ENCODE assay signal across 1 cellular context in genomic region chr20:48126227-48126740, GRCh38.
TF ChIP-seq lines count a peak whose summit lies in the region.

No MANE protein-coding gene starts in this region.

TF ChIP-seq in HepG2, 621 proteins besides CTCF, POLR2A, EP300 and RAD21 (continued from another document and continues in another):
- no peak for TF ChIP-seq SKIL (CRISPR knock-in tag; IDR thresholded peaks at IDR 0.05; ENCODE audit: borderline replicate concordance)
- no peak for TF ChIP-seq GZF1 (CRISPR knock-in tag; IDR thresholded peaks at IDR 0.05)
- TF ChIP-seq MED1 (CRISPR knock-in tag; IDR thresholded peaks at IDR 0.05): peak; percentile 79
- TF ChIP-seq ELF3 (CRISPR knock-in tag; IDR thresholded peaks at IDR 0.05): peak; percentile 68
- no peak for TF ChIP-seq REXO4 (CRISPR knock-in tag; IDR thresholded peaks at IDR 0.05; ENCODE audit: borderline replicate concordance)
- 0 out of 2 replicates have a peak, but pooled peaks have one; percentile 41 for TF ChIP-seq ATF1 (CRISPR knock-in tag; IDR thresholded peaks at IDR 0.05)
- TF ChIP-seq ZNF639 (CRISPR knock-in tag; conservative IDR thresholded peaks at IDR 0.05): no peak
- no peak for TF ChIP-seq POGK (CRISPR knock-in tag; conservative IDR thresholded peaks at IDR 0.05)
- 0 out of 2 replicates have a peak, but pooled peaks have one; percentile 50 for TF ChIP-seq ZNF761 (CRISPR knock-in tag; conservative IDR thresholded peaks at IDR 0.05)
- TF ChIP-seq HOXA3 (CRISPR knock-in tag; IDR thresholded peaks at IDR 0.05): peak; percentile 78
- TF ChIP-seq POLR2AphosphoS2 (IDR thresholded peaks at IDR 0.05; ENCODE audit: low read depth, low read length): no peak
- TF ChIP-seq ZMYM4 (CRISPR knock-in tag; IDR thresholded peaks at IDR 0.05): peak; percentile 53; the same call in 1 of the 2 replicates
- no peak for TF ChIP-seq PLSCR1 (CRISPR knock-in tag; IDR thresholded peaks at IDR 0.05; ENCODE audit: borderline replicate concordance)
- no peak for TF ChIP-seq DDIT3 (CRISPR knock-in tag; IDR thresholded peaks at IDR 0.05)
- no peak for TF ChIP-seq MLLT10 (CRISPR knock-in tag; IDR thresholded peaks at IDR 0.05)
- TF ChIP-seq ZNF7 (CRISPR knock-in tag; IDR thresholded peaks at IDR 0.05): no peak
- TF ChIP-seq ZNF546 (CRISPR knock-in tag; conservative IDR thresholded peaks at IDR 0.05): no peak
- no peak for TF ChIP-seq SOX6 (IDR thresholded peaks at IDR 0.05)
- TF ChIP-seq SOX6 (CRISPR knock-in tag; IDR thresholded peaks at IDR 0.05): no peak; the same call in none of the 2 replicates
- TF ChIP-seq, protein P1, sequence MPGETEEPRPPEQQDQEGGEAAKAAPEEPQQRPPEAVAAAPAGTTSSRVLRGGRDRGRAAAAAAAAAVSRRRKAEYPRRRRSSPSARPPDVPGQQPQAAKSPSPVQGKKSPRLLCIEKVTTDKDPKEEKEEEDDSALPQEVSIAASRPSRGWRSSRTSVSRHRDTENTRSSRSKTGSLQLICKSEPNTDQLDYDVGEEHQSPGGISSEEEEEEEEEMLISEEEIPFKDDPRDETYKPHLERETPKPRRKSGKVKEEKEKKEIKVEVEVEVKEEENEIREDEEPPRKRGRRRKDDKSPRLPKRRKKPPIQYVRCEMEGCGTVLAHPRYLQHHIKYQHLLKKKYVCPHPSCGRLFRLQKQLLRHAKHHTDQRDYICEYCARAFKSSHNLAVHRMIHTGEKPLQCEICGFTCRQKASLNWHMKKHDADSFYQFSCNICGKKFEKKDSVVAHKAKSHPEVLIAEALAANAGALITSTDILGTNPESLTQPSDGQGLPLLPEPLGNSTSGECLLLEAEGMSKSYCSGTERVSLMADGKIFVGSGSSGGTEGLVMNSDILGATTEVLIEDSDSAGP (CRISPR knock-in tag; IDR thresholded peaks at IDR 0.05; ENCODE audit: borderline replicate concordance): peak; percentile 71
- 0 out of 2 replicates have a peak, but pooled peaks have one; percentile 59 for TF ChIP-seq TRIM24 (CRISPR knock-in tag; IDR thresholded peaks at IDR 0.05)
- TF ChIP-seq ARNTL (CRISPR knock-in tag; IDR thresholded peaks at IDR 0.05): peak; percentile 64
- TF ChIP-seq YY1 (IDR thresholded peaks at IDR 0.05; ENCODE audit: insufficient read depth, insufficient replicate concordance, low read depth, low read length): peak; percentile 49
- no peak for TF ChIP-seq MYNN (CRISPR knock-in tag; IDR thresholded peaks at IDR 0.05; ENCODE audit: low read depth)
- TF ChIP-seq ADNP (CRISPR knock-in tag; IDR thresholded peaks at IDR 0.05): no peak
- TF ChIP-seq CCAR2 (optimal IDR thresholded peaks at IDR 0.05; ENCODE audit: low read depth, low read length): no peak
- no peak for TF ChIP-seq FOXP1 (IDR thresholded peaks at IDR 0.05)
- TF ChIP-seq FOXP1 (CRISPR knock-in tag; IDR thresholded peaks at IDR 0.05): peak; percentile 41; the same call in 1 of the 2 replicates
- TF ChIP-seq CBX1 (IDR thresholded peaks at IDR 0.05; ENCODE audit: low read depth): peak; percentile 45
- TF ChIP-seq, protein P2, sequence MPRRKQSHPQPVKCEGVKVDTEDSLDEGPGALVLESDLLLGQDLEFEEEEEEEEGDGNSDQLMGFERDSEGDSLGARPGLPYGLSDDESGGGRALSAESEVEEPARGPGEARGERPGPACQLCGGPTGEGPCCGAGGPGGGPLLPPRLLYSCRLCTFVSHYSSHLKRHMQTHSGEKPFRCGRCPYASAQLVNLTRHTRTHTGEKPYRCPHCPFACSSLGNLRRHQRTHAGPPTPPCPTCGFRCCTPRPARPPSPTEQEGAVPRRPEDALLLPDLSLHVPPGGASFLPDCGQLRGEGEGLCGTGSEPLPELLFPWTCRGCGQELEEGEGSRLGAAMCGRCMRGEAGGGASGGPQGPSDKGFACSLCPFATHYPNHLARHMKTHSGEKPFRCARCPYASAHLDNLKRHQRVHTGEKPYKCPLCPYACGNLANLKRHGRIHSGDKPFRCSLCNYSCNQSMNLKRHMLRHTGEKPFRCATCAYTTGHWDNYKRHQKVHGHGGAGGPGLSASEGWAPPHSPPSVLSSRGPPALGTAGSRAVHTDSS (CRISPR knock-in tag; conservative IDR thresholded peaks at IDR 0.05): no peak
- peak; percentile 47; the same call in 1 of the 2 replicates for TF ChIP-seq ZNF232 (CRISPR knock-in tag; IDR thresholded peaks at IDR 0.05; ENCODE audit: borderline replicate concordance)
- no peak; the same call in 1 of the 2 replicates for TF ChIP-seq ZNF264 (CRISPR knock-in tag; IDR thresholded peaks at IDR 0.05)
- peak; percentile 68 for TF ChIP-seq WIZ (CRISPR knock-in tag; IDR thresholded peaks at IDR 0.05)
- TF ChIP-seq, protein P3, sequence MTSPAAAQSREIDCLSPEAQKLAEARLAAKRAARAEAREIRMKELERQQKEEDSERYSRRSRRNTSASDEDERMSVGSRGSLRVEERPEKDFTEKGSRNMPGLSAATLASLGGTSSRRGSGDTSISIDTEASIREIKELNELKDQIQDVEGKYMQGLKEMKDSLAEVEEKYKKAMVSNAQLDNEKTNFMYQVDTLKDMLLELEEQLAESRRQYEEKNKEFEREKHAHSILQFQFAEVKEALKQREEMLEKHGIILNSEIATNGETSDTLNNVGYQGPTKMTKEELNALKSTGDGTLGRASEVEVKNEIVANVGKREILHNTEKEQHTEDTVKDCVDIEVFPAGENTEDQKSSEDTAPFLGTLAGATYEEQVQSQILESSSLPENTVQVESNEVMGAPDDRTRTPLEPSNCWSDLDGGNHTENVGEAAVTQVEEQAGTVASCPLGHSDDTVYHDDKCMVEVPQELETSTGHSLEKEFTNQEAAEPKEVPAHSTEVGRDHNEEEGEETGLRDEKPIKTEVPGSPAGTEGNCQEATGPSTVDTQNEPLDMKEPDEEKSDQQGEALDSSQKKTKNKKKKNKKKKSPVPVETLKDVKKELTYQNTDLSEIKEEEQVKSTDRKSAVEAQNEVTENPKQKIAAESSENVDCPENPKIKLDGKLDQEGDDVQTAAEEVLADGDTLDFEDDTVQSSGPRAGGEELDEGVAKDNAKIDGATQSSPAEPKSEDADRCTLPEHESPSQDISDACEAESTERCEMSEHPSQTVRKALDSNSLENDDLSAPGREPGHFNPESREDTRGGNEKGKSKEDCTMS (CRISPR knock-in tag; conservative IDR thresholded peaks at IDR 0.05): no peak
- TF ChIP-seq ZNF562 (CRISPR knock-in tag; IDR thresholded peaks at IDR 0.05; ENCODE audit: borderline replicate concordance): no peak
- no peak for TF ChIP-seq ISL2 (CRISPR knock-in tag; IDR thresholded peaks at IDR 0.05)
- TF ChIP-seq FOSL1 (CRISPR knock-in tag; IDR thresholded peaks at IDR 0.05; ENCODE audit: borderline replicate concordance): no peak
- TF ChIP-seq ZNF10 (CRISPR knock-in tag; IDR thresholded peaks at IDR 0.05; ENCODE audit: borderline replicate concordance, low read depth): no peak
- TF ChIP-seq ZNF205 (CRISPR knock-in tag; IDR thresholded peaks at IDR 0.05): no peak
- no peak for TF ChIP-seq RBM22 (optimal IDR thresholded peaks at IDR 0.05; ENCODE audit: low read length)
- TF ChIP-seq ZNF652 (CRISPR knock-in tag; IDR thresholded peaks at IDR 0.05; ENCODE audit: borderline replicate concordance, low read depth): no peak
- peak; percentile 46; the same call in 1 of the 2 replicates for TF ChIP-seq CBX5 (CRISPR knock-in tag; IDR thresholded peaks at IDR 0.05; ENCODE audit: borderline replicate concordance)
- no peak for TF ChIP-seq ZBTB8A (CRISPR knock-in tag; IDR thresholded peaks at IDR 0.05; ENCODE audit: borderline replicate concordance, low read depth)
- TF ChIP-seq ZNF737 (CRISPR knock-in tag; IDR thresholded peaks at IDR 0.05; ENCODE audit: borderline replicate concordance): no peak
- TF ChIP-seq TOE1 (CRISPR knock-in tag; IDR thresholded peaks at IDR 0.05): no peak
- peak; percentile 82; the same call in 1 of the 2 replicates for TF ChIP-seq JUN (CRISPR knock-in tag; IDR thresholded peaks at IDR 0.05)
- no peak for TF ChIP-seq MED13 (CRISPR knock-in tag; IDR thresholded peaks at IDR 0.05)
- no peak for TF ChIP-seq ZNF740 (CRISPR knock-in tag; IDR thresholded peaks at IDR 0.05)
- TF ChIP-seq GLMP (CRISPR knock-in tag; IDR thresholded peaks at IDR 0.05; ENCODE audit: borderline replicate concordance): no peak
- TF ChIP-seq FOXK2 (IDR thresholded peaks at IDR 0.05): no peak; the same call in 1 of the 2 replicates
- no peak for TF ChIP-seq ZNF143 (CRISPR knock-in tag; IDR thresholded peaks at IDR 0.05)
- TF ChIP-seq ELF4 (CRISPR knock-in tag; IDR thresholded peaks at IDR 0.05; ENCODE audit: borderline replicate concordance): no peak
- no peak for TF ChIP-seq AGO2 (optimal IDR thresholded peaks at IDR 0.05; ENCODE audit: low read depth, low read length)
- TF ChIP-seq RXRA (CRISPR knock-in tag; IDR thresholded peaks at IDR 0.05): peak; percentile 93
- no peak for TF ChIP-seq PPARG (CRISPR knock-in tag; conservative IDR thresholded peaks at IDR 0.05)
- TF ChIP-seq, protein P4, sequence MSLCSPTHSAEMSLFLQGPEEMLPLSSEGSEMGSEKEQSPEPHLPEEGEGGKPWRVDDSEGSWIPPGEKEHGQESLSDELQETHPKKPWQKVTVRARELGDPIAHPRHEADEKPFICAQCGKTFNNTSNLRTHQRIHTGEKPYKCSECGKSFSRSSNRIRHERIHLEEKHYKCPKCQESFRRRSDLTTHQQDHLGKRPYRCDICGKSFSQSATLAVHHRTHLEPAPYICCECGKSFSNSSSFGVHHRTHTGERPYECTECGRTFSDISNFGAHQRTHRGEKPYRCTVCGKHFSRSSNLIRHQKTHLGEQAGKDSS (CRISPR knock-in tag; IDR thresholded peaks at IDR 0.05; ENCODE audit: borderline replicate concordance, low read depth): peak; percentile 92; the same call in 1 of the 2 replicates
- no peak for TF ChIP-seq ZNF839 (CRISPR knock-in tag; IDR thresholded peaks at IDR 0.05; ENCODE audit: borderline replicate concordance)
- TF ChIP-seq IKZF4 (CRISPR knock-in tag; IDR thresholded peaks at IDR 0.05; ENCODE audit: borderline replicate concordance, low read depth, not compliant biosample characterization): no peak
- no peak for TF ChIP-seq ZNF772 (CRISPR knock-in tag; IDR thresholded peaks at IDR 0.05)
- TF ChIP-seq, protein P5, sequence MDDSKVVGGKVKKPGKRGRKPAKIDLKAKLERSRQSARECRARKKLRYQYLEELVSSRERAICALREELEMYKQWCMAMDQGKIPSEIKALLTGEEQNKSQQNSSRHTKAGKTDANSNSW (CRISPR knock-in tag; IDR thresholded peaks at IDR 0.05; ENCODE audit: borderline replicate concordance): no peak
- no peak for TF ChIP-seq MIER3 (CRISPR knock-in tag; IDR thresholded peaks at IDR 0.05; ENCODE audit: borderline replicate concordance)
- no peak for TF ChIP-seq PCBP1 (IDR thresholded peaks at IDR 0.05; ENCODE audit: borderline replicate concordance, low read depth, low read length)
